20 cellular contexts compared by ENCODE assay signal in genomic region chr2:157178865-157179264, GRCh38.
DNase-seq lines count a peak whose midpoint lies in the region; ATAC-seq and TF ChIP-seq lines count a peak whose summit lies in the region.
"Had no signal": no experiment of that assay in that cellular context is flagged by ENCODE, and none has a peak within 500 bp of the region (broad histone marks: within the 10 kb centered on the region; RNA-seq: fewer than 3 reads in every experiment).

No MANE protein-coding gene starts in this region.

- H3K36me3 ChIP-seq in A673 (ENCODE audit: insufficient read depth, low read length, poor library complexity, severe bottlenecking), result no peaks in the 10 kb centered on the region
- H3K36me3 ChIP-seq in DOHH2 (ENCODE audit: control insufficient read depth, low read length), result no peaks in the 10 kb centered on the region
- H3K36me3 ChIP-seq in Loucy (ENCODE audit: insufficient read depth, low read length), result no peaks in the 10 kb centered on the region
- H3K36me3 ChIP-seq in stomach, result no peaks in the 10 kb centered on the region
- H3K36me3 ChIP-seq: BLaER1, thyroid gland had no signal

- H3K27ac ChIP-seq in A673 (ENCODE audit: low read depth, low read length, poor library complexity, severe bottlenecking) (no peak overlapping the region), DOHH2 (ENCODE audit: low read depth, low read length) (no peak overlapping the region), stomach (no peak overlapping the region)
- H3K27ac ChIP-seq: BLaER1, thyroid gland had no signal

- no peak for TF ChIP-seq EP300 in stomach (IDR thresholded peaks at IDR 0.05)

- no peak overlapping the region for H2AFZ ChIP-seq in Loucy (ENCODE audit: low read length)

- H3F3A ChIP-seq in DOHH2 (ENCODE audit: control insufficient read depth, insufficient read depth) (no peaks in the 10 kb centered on the region), Loucy (ENCODE audit: low read depth) (no peaks in the 10 kb centered on the region)

- DNase-seq in A673 (ENCODE audit: low spot score) (no peak), choroid plexus epithelial cell (ENCODE audit: low read depth) (no peak), LoVo (ENCODE audit: low spot score) (no peak), stomach (no peak)
- DNase-seq: activated CD4-positive, alpha-beta memory T cell treated with anti-CD3 and anti-CD28 coated beads for 36 hours; NCI-H187 treated with DMSO at 0.1 percent for 48 hours; NCI-H526 treated with DMSO at 0.1 percent for 48 hours; nephron progenitor cell; retina; Right ventricle myocardium superior; stimulated activated CD4-positive, alpha-beta T cell treated with anti-CD3 and anti-CD28 coated beads, Interleukin-2, amount 100 ng/mL, for 24 hours; stimulated activated CD8-positive, alpha-beta memory T cell treated with anti-CD3 and anti-CD28 coated beads, Interleukin-4, amount 100 ng/mL, for 48 hours; T1000; thyroid gland had no signal

- H3K4me2 ChIP-seq in DOHH2 (ENCODE audit: low read length) (no peak overlapping the region), Loucy (ENCODE audit: low read depth, low read length, poor library complexity, severe bottlenecking) (no peak overlapping the region)
- H3K4me2 ChIP-seq: BLaER1 had no signal

- H3K4me1 ChIP-seq in A673 (ENCODE audit: insufficient read depth, low read length, poor library complexity, severe bottlenecking) (peaks cover 37% of the 10 kb centered on the region), DOHH2 (ENCODE audit: control insufficient read depth, low read length) (no peaks in the 10 kb centered on the region), Loucy (ENCODE audit: insufficient read depth, low read length, poor library complexity, severe bottlenecking) (no peaks in the 10 kb centered on the region), stomach (peaks cover 0 to 19% (median 10%) of the 10 kb centered on the region in 4 donors)
- H3K4me1 ChIP-seq: thyroid gland had no signal

- H4K20me1 ChIP-seq in DOHH2 (ENCODE audit: control insufficient read depth, insufficient read depth, low read depth, low read length), result no peaks in the 10 kb centered on the region
- no peaks in the 10 kb centered on the region for H4K20me1 ChIP-seq in Loucy (ENCODE audit: insufficient read depth, low read length, poor library complexity, severe bottlenecking)
- H4K20me1 ChIP-seq: BLaER1 had no signal

- intact Hi-C loops in A673 (cut with micrococcal nuclease; ENCODE audit: unreplicated experiment), result no loop called here
- intact Hi-C loops in stomach (cut with DNase I; ENCODE audit: low total_unique reads), result no loop called here

- no peaks in the 10 kb centered on the region for H3K9me2 ChIP-seq in DOHH2 (replicated peaks; ENCODE audit: control insufficient read depth, low read length)
- H3K9me2 ChIP-seq in Loucy (replicated peaks; ENCODE audit: low read depth, low read length), result no peaks in the 10 kb centered on the region

- no peak overlapping the region for H3K9ac ChIP-seq in Loucy (ENCODE audit: low read depth, low read length, poor library complexity, severe bottlenecking)
- H3K9ac ChIP-seq: BLaER1 had no signal

- CTCF ChIA-PET in A673 (lab: Charles Lee), result no interaction called here

- BruUV-seq in A673 (replicated peaks; lab: Mats Ljungman, UMichigan), result no TSS peak

- no peaks in the 10 kb centered on the region for H3K9me3 ChIP-seq in A673 (ENCODE audit: low read depth, low read length, poor library complexity, severe bottlenecking)
- no peaks in the 10 kb centered on the region for H3K9me3 ChIP-seq in DOHH2 (ENCODE audit: control insufficient read depth, insufficient read depth, low read length)
- H3K9me3 ChIP-seq in Loucy (ENCODE audit: insufficient read depth, low read depth, low read length), result no peaks in the 10 kb centered on the region
- H3K9me3 ChIP-seq in stomach, result no peaks in the 10 kb centered on the region
- H3K9me3 ChIP-seq: BLaER1, thyroid gland had no signal

- POLR2A ChIA-PET in A673 (lab: Charles Lee; ENCODE audit: low non-redundant PET), result no interaction called here

- peak; percentile 35; the same call in 1 of the 2 replicates for TF ChIP-seq CTCF in A673 (conservative IDR thresholded peaks at IDR 0.05; ENCODE audit: low read depth, low read length)
- TF ChIP-seq CTCF in DOHH2 (IDR thresholded peaks at IDR 0.05; ENCODE audit: low read depth, low read length, poor library complexity, severe bottlenecking), result peak; percentile 32
- TF ChIP-seq CTCF in Loucy (conservative IDR thresholded peaks at IDR 0.05; ENCODE audit: low read length), result peak; percentile 53
- TF ChIP-seq CTCF in choroid plexus epithelial cell (conservative IDR thresholded peaks at IDR 0.05; ENCODE audit: low read depth, low read length), result peak; percentile 23
- no peak for TF ChIP-seq CTCF in stomach (IDR thresholded peaks at IDR 0.05)

- ATAC-seq in GM18868 (IDR thresholded peaks at IDR 0.05; ENCODE audit: unreplicated experiment), result no peak
- ATAC-seq in GM19035 (IDR thresholded peaks at IDR 0.05; ENCODE audit: unreplicated experiment), result no peak

- no peaks in the 10 kb centered on the region for H3K27me3 ChIP-seq in A673 (replicated peaks; ENCODE audit: insufficient read depth, low read depth, low read length, poor library complexity)
- H3K27me3 ChIP-seq in DOHH2 (ENCODE audit: control insufficient read depth, low read length), result no peaks in the 10 kb centered on the region
- no peaks in the 10 kb centered on the region for H3K27me3 ChIP-seq in Loucy (ENCODE audit: insufficient read depth, low read length, poor library complexity, severe bottlenecking)
- no peaks in the 10 kb centered on the region for H3K27me3 ChIP-seq in stomach
- H3K27me3 ChIP-seq: BLaER1, thyroid gland had no signal

- no peaks in the 10 kb centered on the region for H3K79me2 ChIP-seq in DOHH2 (ENCODE audit: control insufficient read depth, low read length)
- no peaks in the 10 kb centered on the region for H3K79me2 ChIP-seq in Loucy (ENCODE audit: insufficient read depth, low read length)

- no peak for TF ChIP-seq POLR2A in stomach (IDR thresholded peaks at IDR 0.05)

- no peak overlapping the region for H3K4me3 ChIP-seq in A673 (ENCODE audit: low read depth, low read length, poor library complexity, severe bottlenecking)
- H3K4me3 ChIP-seq in DOHH2 (ENCODE audit: low read length), result no peak overlapping the region
- no peak overlapping the region for H3K4me3 ChIP-seq in Loucy (ENCODE audit: low read length, poor library complexity, severe bottlenecking)
- no peak overlapping the region for H3K4me3 ChIP-seq in choroid plexus epithelial cell (ENCODE audit: low read depth, low read length)
- H3K4me3 ChIP-seq in stomach, result no peak overlapping the region
- H3K4me3 ChIP-seq: BLaER1, lung, thyroid gland had no signal

Comparison
In these comparisons a context has a peak if more than half of its experiments do, and no peak if none do; other contexts are left out.
1. CTCF ChIP-seq: peak in A673 (single experiment), DOHH2 (single experiment), Loucy (single experiment) and choroid plexus epithelial cell (single experiment); none in stomach (0 of 7).